ENCODE assay signal across 12 cellular contexts in the genomic region with DNA sequence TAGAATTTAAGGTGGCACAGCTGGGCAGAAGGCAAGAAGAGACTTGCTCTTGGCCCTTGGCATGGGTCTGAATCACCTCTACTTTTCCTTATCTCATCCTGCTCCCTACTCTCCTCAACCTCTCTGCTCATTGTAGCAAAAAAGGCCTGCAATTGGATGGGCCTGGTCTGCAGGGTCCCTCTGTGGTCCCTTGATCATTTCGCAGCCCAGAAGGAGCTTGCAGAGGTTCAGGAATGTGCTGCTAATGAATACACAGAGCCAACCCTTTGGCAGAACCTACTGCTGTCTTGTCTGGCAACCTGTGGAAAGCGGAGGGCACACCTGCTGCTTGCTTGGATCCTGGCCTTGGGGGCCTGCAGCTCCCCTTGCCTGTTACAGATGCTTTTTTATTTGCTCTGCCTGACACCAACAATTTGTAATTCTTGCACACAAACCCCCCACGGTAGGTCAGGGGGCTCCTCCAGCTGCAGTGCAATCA.
"Had no signal": no experiment of that assay in that cellular context is flagged by ENCODE, and none has a peak within 500 bp of the region (broad histone marks: within the 10 kb centered on the region; RNA-seq: fewer than 3 reads in every experiment).

No MANE protein-coding gene starts in this region.

- H3K9me3 ChIP-seq: body of pancreas, right lobe of liver, testis had no signal

- H3K4me3 ChIP-seq: body of pancreas, hepatocyte, mucosa of descending colon, psoas muscle, right lobe of liver, spleen, testis had no signal

- H3K27ac ChIP-seq: hepatocyte, psoas muscle, right lobe of liver, spleen, testis had no signal

- H3K4me1 ChIP-seq: psoas muscle, right lobe of liver, spleen had no signal

- H3K27me3 ChIP-seq: body of pancreas, dorsolateral prefrontal cortex, hepatocyte, right lobe of liver, spleen, testis had no signal

- DNase-seq: activated naive CD4-positive, alpha-beta T cell treated with anti-CD3 and anti-CD28 coated beads, Interleukin-2, amount 50 U/mL, for 16 hours; body of pancreas; dorsolateral prefrontal cortex; kidney glomerular epithelial cell; mucosa of descending colon; naive thymus-derived CD8-positive, alpha-beta T cell; psoas muscle; right lobe of liver; spleen; stimulated activated naive CD8-positive, alpha-beta T cell treated with anti-CD3 and anti-CD28 coated beads, Interleukin-15, Interleukin-2, amounts not matched to agents 100 U/mL and 50 U/mL, for 24 hours; testis had no signal

- H3K79me2 ChIP-seq: hepatocyte had no signal

- H3K4me2 ChIP-seq: hepatocyte had no signal

- H3K36me3 ChIP-seq: right lobe of liver, spleen had no signal
